In genomic region chr14:92538412-92539017, GRCh38 we compare ENCODE assay signal across 8 cellular contexts. TPM values are rescaled to one million over a fixed set of nuclear protein-coding genes. Genes with fewer than 3 reads are reported as not detected.
DNase-seq lines count a peak whose midpoint lies in the region; ATAC-seq and TF ChIP-seq lines count a peak whose summit lies in the region.

No MANE protein-coding gene starts in this region.

- peak overlapping the region in 7 of 9 donors; percentile 10 to 64 (median 36) for H3K27ac Mint-ChIP-seq in naive thymus-derived CD4-positive, alpha-beta T cell
- no peak overlapping the region for H3K27ac Mint-ChIP-seq in mesothelial cell of epicardium

- no peaks in the 10 kb centered on the region for H3K27me3 ChIP-seq in naive thymus-derived CD4-positive, alpha-beta T cell (ENCODE audit: control insufficient read depth in 2 of 2, insufficient read depth in 2 of 2, low read length in 2 of 2)
- no peaks in the 10 kb centered on the region for H3K27me3 ChIP-seq in SJCRH30

- H3K4me1 ChIP-seq in naive thymus-derived CD4-positive, alpha-beta T cell (ENCODE audit: control insufficient read depth in 2 of 2, insufficient read depth in 2 of 2, low read length in 2 of 2): peaks cover 38 to 46% of the 10 kb centered on the region in 2 donors
- H3K4me1 ChIP-seq in SJCRH30: no peaks in the 10 kb centered on the region

- POLR2A ChIA-PET in naive thymus-derived CD4-positive, alpha-beta T cell (lab: Charles Lee): interaction anchor here (1.0 to 2.2 kb wide), 6 partner anchors 10 to 112 kb away, joined by 3 to 11 read pairs (median 4); no protein-coding TSS in a partner anchor

- H3K27me3 Mint-ChIP-seq in naive thymus-derived CD4-positive, alpha-beta T cell: peaks cover 0 to 6% (median 0%) of the 10 kb centered on the region in 5 donors
- H3K27me3 Mint-ChIP-seq in mesothelial cell of epicardium (ENCODE audit: low read depth): no peaks in the 10 kb centered on the region

- H3K9me3 ChIP-seq in naive thymus-derived CD4-positive, alpha-beta T cell (ENCODE audit: control insufficient read depth in 2 of 3, low read length in 3 of 3): no peaks in the 10 kb centered on the region
- H3K9me3 ChIP-seq in SJCRH30 (replicated peaks): no peaks in the 10 kb centered on the region

- DNase-seq in naive thymus-derived CD4-positive, alpha-beta T cell: no peak
- DNase-seq in mesothelial cell of epicardium (ENCODE audit: low spot score in 2 of 2, unreplicated experiment in 2 of 2) (no peak), SJCRH30 (no peak), NCI-H226 (no peak), NCI-H774 (lab: John Stamatoyannopoulos, UW) (no peak)

- intact Hi-C loops in naive thymus-derived CD4-positive, alpha-beta T cell (cut with micrococcal nuclease): no loop called here

- CTCF ChIA-PET in naive thymus-derived CD4-positive, alpha-beta T cell (lab: Charles Lee): interaction anchor here (0.8 to 0.9 kb wide), 2 partner anchors 46 to 73 kb away, joined by 3 read pairs; no protein-coding TSS in a partner anchor

- peaks cover 0 to 6% (median 0%) of the 10 kb centered on the region in 5 donors for H3K36me3 Mint-ChIP-seq in naive thymus-derived CD4-positive, alpha-beta T cell
- H3K36me3 Mint-ChIP-seq in mesothelial cell of epicardium: no peaks in the 10 kb centered on the region

- peaks cover 42 to 85% (median 57%) of the 10 kb centered on the region in 7 donors for H3K4me1 Mint-ChIP-seq in naive thymus-derived CD4-positive, alpha-beta T cell
- peaks cover 12% of the 10 kb centered on the region for H3K4me1 Mint-ChIP-seq in mesothelial cell of epicardium

- no peak for TF ChIP-seq POLR2A in GM18505 (IDR thresholded peaks at IDR 0.05; ENCODE audit: borderline replicate concordance, extremely low read depth, insufficient read depth, insufficient read length)

- no peaks in the 10 kb centered on the region for H3K36me3 ChIP-seq in naive thymus-derived CD4-positive, alpha-beta T cell (ENCODE audit: control insufficient read depth in 2 of 3, insufficient read depth in 3 of 3, low read length in 3 of 3)
- H3K36me3 ChIP-seq in SJCRH30: no peaks in the 10 kb centered on the region

- peaks cover 0 to 4% (median 0%) of the 10 kb centered on the region in 11 donors for H3K9me3 Mint-ChIP-seq in naive thymus-derived CD4-positive, alpha-beta T cell
- H3K9me3 Mint-ChIP-seq in mesothelial cell of epicardium: peaks cover 9% of the 10 kb centered on the region

- peak overlapping the region in 2 of 10 donors; percentile 34 to 56 for H3K4me3 Mint-ChIP-seq in naive thymus-derived CD4-positive, alpha-beta T cell
- no peak overlapping the region for H3K4me3 Mint-ChIP-seq in mesothelial cell of epicardium

- peak; percentile 51 for ATAC-seq in GM18505 (IDR thresholded peaks at IDR 0.05; ENCODE audit: unreplicated experiment)
- ATAC-seq in GM21447 (IDR thresholded peaks at IDR 0.05; ENCODE audit: unreplicated experiment): peak; percentile 74
- peak; percentile 71 for ATAC-seq in HG03354 (IDR thresholded peaks at IDR 0.05; ENCODE audit: poor library complexity, severe bottlenecking, unreplicated experiment)
- no peak for ATAC-seq in naive thymus-derived CD4-positive, alpha-beta T cell

- TF ChIP-seq CTCF in mesothelial cell of epicardium (IDR thresholded peaks at IDR 0.05; ENCODE audit: unreplicated experiment): no peak

- no peak overlapping the region for H3K27ac ChIP-seq in naive thymus-derived CD4-positive, alpha-beta T cell (ENCODE audit: low read depth, low read length)
- no peak overlapping the region for H3K27ac ChIP-seq in SJCRH30

- H3K4me3 ChIP-seq in naive thymus-derived CD4-positive, alpha-beta T cell (ENCODE audit: low read length): no peak overlapping the region
- no peak overlapping the region for H3K4me3 ChIP-seq in SJCRH30

RNA-seq across cellular contexts. Expression of gene RIN3, which starts 24.9 kb away (rescaled TPM):
- 100 to 1,000 TPM in 4 of 5 experiments, 10 to 100 TPM in 1; 45.4 to 182 (median 132) TPM for total RNA-seq in naive thymus-derived CD4-positive, alpha-beta T cell
- polyA plus RNA-seq in naive thymus-derived CD4-positive, alpha-beta T cell: 10 to 100 TPM; 27.2 to 51.2 TPM
- total RNA-seq in mesothelial cell of epicardium: 16.4 to 19.9 TPM (median 16.8 TPM) in 3 replicates
- total RNA-seq in SJCRH30 (2014; rRNA removed; shearing (Covaris generic)): not detected in 2 replicates

Comparison
In these comparisons a context has a peak if more than half of its experiments do, and no peak if none do; other contexts are left out.
1. RNA of gene RIN3, which starts 24.9 kb away (total RNA-seq): 45.4 to 182 TPM in naive thymus-derived CD4-positive, alpha-beta T cell and 16.4 to 19.9 TPM in mesothelial cell of epicardium; not detected in SJCRH30; every median in the first group is over 10 times any median in the second.